1 cellular context compared by ENCODE assay signal in the genomic region with DNA sequence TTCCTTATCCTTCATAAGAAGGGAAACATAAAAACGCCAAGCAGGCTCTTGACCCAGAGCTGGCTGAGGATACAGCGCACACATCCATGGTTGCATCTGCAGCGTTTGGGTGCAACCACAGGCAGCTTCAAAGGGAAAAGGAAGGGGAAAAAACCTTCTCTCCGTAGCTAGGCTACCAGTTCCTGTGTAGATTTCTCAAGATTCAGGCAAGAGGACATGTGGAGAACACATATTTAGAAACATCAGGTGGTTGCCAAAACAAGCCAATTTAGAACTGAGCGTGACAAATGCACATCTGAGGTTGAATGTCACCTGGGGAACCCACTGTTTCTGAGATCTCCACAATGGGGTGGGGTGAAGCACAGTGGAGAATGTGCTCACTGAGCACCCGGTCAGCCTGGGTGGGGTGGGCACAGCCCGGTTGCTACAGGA.
TF ChIP-seq lines count a peak whose summit lies in the region.

No MANE protein-coding gene starts in this region.

TF ChIP-seq in GM12878, 131 proteins besides CTCF, POLR2A, EP300 and RAD21 (continued from another document and continues in another):
- TF ChIP-seq ATF2 (IDR thresholded peaks at IDR 0.05; ENCODE audit: low read length) (no peak), CREM (IDR thresholded peaks at IDR 0.05; ENCODE audit: low read depth) (no peak), E2F4 (IDR thresholded peaks at IDR 0.05; ENCODE audit: low read depth, low read length) (no peak), NFIC (IDR thresholded peaks at IDR 0.05; ENCODE audit: low read depth, low read length) (0 out of 2 replicates have a peak, but pooled peaks have one; percentile 17), E2F8 (IDR thresholded peaks at IDR 0.05; ENCODE audit: low read depth, partially characterized antibody) (no peak), FOXK2 (IDR thresholded peaks at IDR 0.05) (no peak; the same call in 1 of the 2 replicates), CBFB (IDR thresholded peaks at IDR 0.05; ENCODE audit: low read depth) (no peak), USF1 (IDR thresholded peaks at IDR 0.05; ENCODE audit: borderline replicate concordance, extremely low read length, insufficient read depth, low read depth, low read length) (no peak), MTA2 (IDR thresholded peaks at IDR 0.05; ENCODE audit: low read depth) (peak; percentile 51; the same call in 1 of the 2 replicates), ETV6 (conservative IDR thresholded peaks at IDR 0.05 in 1 of 2, IDR thresholded peaks at IDR 0.05 in 1 of 2; ENCODE audit: borderline replicate concordance in 1 of 2, low read depth in 1 of 2) (no peak), FOXM1 (IDR thresholded peaks at IDR 0.05; ENCODE audit: low read depth, low read length) (0 out of 2 replicates have a peak, but pooled peaks have one; percentile 47), EGR1 (IDR thresholded peaks at IDR 0.05; ENCODE audit: borderline replicate concordance in 1 of 2, low read depth in 2 of 2, low read length in 2 of 2) (no peak), HDGF (IDR thresholded peaks at IDR 0.05) (no peak), ASH2L (IDR thresholded peaks at IDR 0.05; ENCODE audit: borderline replicate concordance, low read depth) (no peak), RBBP5 (conservative IDR thresholded peaks at IDR 0.05) (no peak), BRCA1 (IDR thresholded peaks at IDR 0.05; ENCODE audit: low read depth, low read length) (no peak), SRF (IDR thresholded peaks at IDR 0.05; ENCODE audit: low read depth in 2 of 2, low read length in 2 of 2) (no peak), IKZF1 (conservative IDR thresholded peaks at IDR 0.05) (peak; percentile 55; the same call in 1 of the 2 replicates), LARP7 (IDR thresholded peaks at IDR 0.05) (no peak), NBN (IDR thresholded peaks at IDR 0.05) (0 out of 2 replicates have a peak, but pooled peaks have one; percentile 18), ZBED1 (IDR thresholded peaks at IDR 0.05; ENCODE audit: borderline replicate concordance) (no peak), EED (IDR thresholded peaks at IDR 0.05; ENCODE audit: low read depth) (no peak), BHLHE40 (IDR thresholded peaks at IDR 0.05; ENCODE audit: borderline replicate concordance in 1 of 2, low read depth in 2 of 2, low read length in 1 of 2) (peak; percentile 55 to 63; a peak in 3 of 4 replicates), SMC3 (IDR thresholded peaks at IDR 0.05; ENCODE audit: borderline replicate concordance, low read length) (no peak), MYB (IDR thresholded peaks at IDR 0.05; ENCODE audit: borderline replicate concordance, low read depth, low read length) (no peak), PAX5 (IDR thresholded peaks at IDR 0.05; ENCODE audit: borderline replicate concordance, low read depth, low read length) (no peak), RCOR1 (conservative IDR thresholded peaks at IDR 0.05; ENCODE audit: low read depth, low read length) (no peak), GABPA (IDR thresholded peaks at IDR 0.05; ENCODE audit: low read depth) (no peak), CHD1 (IDR thresholded peaks at IDR 0.05; ENCODE audit: low read depth, low read length) (no peak), SREBF2 (IDR thresholded peaks at IDR 0.05; ENCODE audit: low read length) (no peak), CBX5 (IDR thresholded peaks at IDR 0.05; ENCODE audit: low read depth) (no peak), TCF12 (IDR thresholded peaks at IDR 0.05; ENCODE audit: low read depth, low read length) (0 out of 2 replicates have a peak, but pooled peaks have one; percentile 37), IKZF2 (IDR thresholded peaks at IDR 0.05) (peak; percentile 47 to 56; a peak in 1 of 4 replicates), MAX (IDR thresholded peaks at IDR 0.05; ENCODE audit: low read depth, low read length) (no peak), BMI1 (IDR thresholded peaks at IDR 0.05; ENCODE audit: borderline replicate concordance) (peak; percentile 59; the same call in 1 of the 2 replicates), NFXL1 (IDR thresholded peaks at IDR 0.05; ENCODE audit: borderline replicate concordance) (no peak), ZSCAN29 (IDR thresholded peaks at IDR 0.05) (no peak), TAF1 (IDR thresholded peaks at IDR 0.05; ENCODE audit: borderline replicate concordance, low read depth, low read length) (no peak), TCF3 (IDR thresholded peaks at IDR 0.05; ENCODE audit: borderline replicate concordance, insufficient read depth, low read depth, low read length) (no peak)
- TF ChIP-seq, protein P1, sequence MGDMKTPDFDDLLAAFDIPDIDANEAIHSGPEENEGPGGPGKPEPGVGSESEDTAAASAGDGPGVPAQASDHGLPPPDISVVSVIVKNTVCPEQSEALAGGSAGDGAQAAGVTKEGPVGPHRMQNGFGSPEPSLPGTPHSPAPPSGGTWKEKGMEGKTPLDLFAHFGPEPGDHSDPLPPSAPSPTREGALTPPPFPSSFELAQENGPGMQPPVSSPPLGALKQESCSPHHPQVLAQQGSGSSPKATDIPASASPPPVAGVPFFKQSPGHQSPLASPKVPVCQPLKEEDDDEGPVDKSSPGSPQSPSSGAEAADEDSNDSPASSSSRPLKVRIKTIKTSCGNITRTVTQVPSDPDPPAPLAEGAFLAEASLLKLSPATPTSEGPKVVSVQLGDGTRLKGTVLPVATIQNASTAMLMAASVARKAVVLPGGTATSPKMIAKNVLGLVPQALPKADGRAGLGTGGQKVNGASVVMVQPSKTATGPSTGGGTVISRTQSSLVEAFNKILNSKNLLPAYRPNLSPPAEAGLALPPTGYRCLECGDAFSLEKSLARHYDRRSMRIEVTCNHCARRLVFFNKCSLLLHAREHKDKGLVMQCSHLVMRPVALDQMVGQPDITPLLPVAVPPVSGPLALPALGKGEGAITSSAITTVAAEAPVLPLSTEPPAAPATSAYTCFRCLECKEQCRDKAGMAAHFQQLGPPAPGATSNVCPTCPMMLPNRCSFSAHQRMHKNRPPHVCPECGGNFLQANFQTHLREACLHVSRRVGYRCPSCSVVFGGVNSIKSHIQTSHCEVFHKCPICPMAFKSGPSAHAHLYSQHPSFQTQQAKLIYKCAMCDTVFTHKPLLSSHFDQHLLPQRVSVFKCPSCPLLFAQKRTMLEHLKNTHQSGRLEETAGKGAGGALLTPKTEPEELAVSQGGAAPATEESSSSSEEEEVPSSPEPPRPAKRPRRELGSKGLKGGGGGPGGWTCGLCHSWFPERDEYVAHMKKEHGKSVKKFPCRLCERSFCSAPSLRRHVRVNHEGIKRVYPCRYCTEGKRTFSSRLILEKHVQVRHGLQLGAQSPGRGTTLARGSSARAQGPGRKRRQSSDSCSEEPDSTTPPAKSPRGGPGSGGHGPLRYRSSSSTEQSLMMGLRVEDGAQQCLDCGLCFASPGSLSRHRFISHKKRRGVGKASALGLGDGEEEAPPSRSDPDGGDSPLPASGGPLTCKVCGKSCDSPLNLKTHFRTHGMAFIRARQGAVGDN (IDR thresholded peaks at IDR 0.05): no peak
- TF ChIP-seq, protein P2, sequence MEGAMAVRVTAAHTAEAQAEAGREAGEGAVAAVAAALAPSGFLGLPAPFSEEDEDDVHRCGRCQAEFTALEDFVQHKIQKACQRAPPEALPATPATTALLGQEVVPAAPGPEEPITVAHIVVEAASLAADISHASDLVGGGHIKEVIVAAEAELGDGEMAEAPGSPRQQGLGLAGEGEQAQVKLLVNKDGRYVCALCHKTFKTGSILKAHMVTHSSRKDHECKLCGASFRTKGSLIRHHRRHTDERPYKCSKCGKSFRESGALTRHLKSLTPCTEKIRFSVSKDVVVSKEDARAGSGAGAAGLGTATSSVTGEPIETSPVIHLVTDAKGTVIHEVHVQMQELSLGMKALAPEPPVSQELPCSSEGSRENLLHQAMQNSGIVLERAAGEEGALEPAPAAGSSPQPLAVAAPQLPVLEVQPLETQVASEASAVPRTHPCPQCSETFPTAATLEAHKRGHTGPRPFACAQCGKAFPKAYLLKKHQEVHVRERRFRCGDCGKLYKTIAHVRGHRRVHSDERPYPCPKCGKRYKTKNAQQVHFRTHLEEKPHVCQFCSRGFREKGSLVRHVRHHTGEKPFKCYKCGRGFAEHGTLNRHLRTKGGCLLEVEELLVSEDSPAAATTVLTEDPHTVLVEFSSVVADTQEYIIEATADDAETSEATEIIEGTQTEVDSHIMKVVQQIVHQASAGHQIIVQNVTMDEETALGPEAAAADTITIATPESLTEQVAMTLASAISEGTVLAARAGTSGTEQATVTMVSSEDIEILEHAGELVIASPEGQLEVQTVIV (IDR thresholded peaks at IDR 0.05; ENCODE audit: borderline replicate concordance, partially characterized antibody): no peak
- TF ChIP-seq, protein P3, sequence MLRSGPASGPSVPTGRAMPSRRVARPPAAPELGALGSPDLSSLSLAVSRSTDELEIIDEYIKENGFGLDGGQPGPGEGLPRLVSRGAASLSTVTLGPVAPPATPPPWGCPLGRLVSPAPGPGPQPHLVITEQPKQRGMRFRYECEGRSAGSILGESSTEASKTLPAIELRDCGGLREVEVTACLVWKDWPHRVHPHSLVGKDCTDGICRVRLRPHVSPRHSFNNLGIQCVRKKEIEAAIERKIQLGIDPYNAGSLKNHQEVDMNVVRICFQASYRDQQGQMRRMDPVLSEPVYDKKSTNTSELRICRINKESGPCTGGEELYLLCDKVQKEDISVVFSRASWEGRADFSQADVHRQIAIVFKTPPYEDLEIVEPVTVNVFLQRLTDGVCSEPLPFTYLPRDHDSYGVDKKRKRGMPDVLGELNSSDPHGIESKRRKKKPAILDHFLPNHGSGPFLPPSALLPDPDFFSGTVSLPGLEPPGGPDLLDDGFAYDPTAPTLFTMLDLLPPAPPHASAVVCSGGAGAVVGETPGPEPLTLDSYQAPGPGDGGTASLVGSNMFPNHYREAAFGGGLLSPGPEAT (IDR thresholded peaks at IDR 0.05; ENCODE audit: low read depth): peak; percentile 31; the same call in 1 of the 2 replicates
- TF ChIP-seq, protein P4, sequence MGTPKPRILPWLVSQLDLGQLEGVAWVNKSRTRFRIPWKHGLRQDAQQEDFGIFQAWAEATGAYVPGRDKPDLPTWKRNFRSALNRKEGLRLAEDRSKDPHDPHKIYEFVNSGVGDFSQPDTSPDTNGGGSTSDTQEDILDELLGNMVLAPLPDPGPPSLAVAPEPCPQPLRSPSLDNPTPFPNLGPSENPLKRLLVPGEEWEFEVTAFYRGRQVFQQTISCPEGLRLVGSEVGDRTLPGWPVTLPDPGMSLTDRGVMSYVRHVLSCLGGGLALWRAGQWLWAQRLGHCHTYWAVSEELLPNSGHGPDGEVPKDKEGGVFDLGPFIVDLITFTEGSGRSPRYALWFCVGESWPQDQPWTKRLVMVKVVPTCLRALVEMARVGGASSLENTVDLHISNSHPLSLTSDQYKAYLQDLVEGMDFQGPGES (IDR thresholded peaks at IDR 0.05): no peak
